10 cellular contexts compared by ENCODE assay signal in genomic region chr2:85414761-85415498, GRCh38. TPM values are rescaled to one million over a fixed set of nuclear protein-coding genes. Genes with fewer than 3 reads are reported as not detected.
DNase-seq lines count a peak whose midpoint lies in the region; TF ChIP-seq lines count a peak whose summit lies in the region.
"Had no signal": no experiment of that assay in that cellular context is flagged by ENCODE, and none has a peak within 500 bp of the region (broad histone marks: within the 10 kb centered on the region; RNA-seq: fewer than 3 reads in every experiment).

No MANE protein-coding gene starts in this region.

- H3K4me3 ChIP-seq in neural progenitor cell, result no peak overlapping the region

- H3K27ac Mint-ChIP-seq in neural progenitor cell, result no peak overlapping the region

- H3K4me1 ChIP-seq in neural progenitor cell, result peaks cover 6% of the 10 kb centered on the region

- H3K27me3 Mint-ChIP-seq in neural progenitor cell (ENCODE audit: insufficient read depth, low read depth), result peaks cover 24% of the 10 kb centered on the region

- H3K4me1 Mint-ChIP-seq in neural progenitor cell, result peaks cover 26% of the 10 kb centered on the region

- H3K4me3 Mint-ChIP-seq in neural progenitor cell, result peak overlapping the region; percentile 38

- H3K27me3 ChIP-seq in neural progenitor cell, result peaks cover 18% of the 10 kb centered on the region

- H3K79me2 ChIP-seq in neural progenitor cell (ENCODE audit: low read depth), result no peaks in the 10 kb centered on the region

- H3K27ac ChIP-seq in epithelial cell of prostate, result peak overlapping the region; percentile 85
- no peak overlapping the region for H3K27ac ChIP-seq in neural progenitor cell

- no peaks in the 10 kb centered on the region for H4K20me1 ChIP-seq in neural progenitor cell (ENCODE audit: low read depth)

- DNase-seq in CD1c-positive myeloid dendritic cell (ENCODE audit: extremely low spot score) (peak; percentile 88), MV-4-11 (lab: John Stamatoyannopoulos, UW) (peak; percentile 34), epithelial cell of prostate (ENCODE audit: low read depth, low spot score) (no peak), neural progenitor cell (ENCODE audit: low spot score) (no peak), dermis blood vessel endothelial cell (no peak), SK-N-DZ (ENCODE audit: low spot score) (no peak), NK-92 (lab: John Stamatoyannopoulos, UW; ENCODE audit: unreplicated experiment) (no peak)
- DNase-seq in activated CD8-positive, alpha-beta memory T cell treated with anti-CD3 and anti-CD28 coated beads, Interleukin-2, amount 50 U/mL, for 48 hours, result no peak
- DNase-seq: activated CD4-positive, CD25-positive, alpha-beta regulatory T cell treated with anti-CD3 and anti-CD28 coated beads, Interleukin-2, amount 50 U/mL, for 72 hours; NCI-H1048 had no signal

- no peaks in the 10 kb centered on the region for H3K9me3 ChIP-seq in neural progenitor cell (ENCODE audit: low read depth)

- H3K9me3 Mint-ChIP-seq in neural progenitor cell, result no peaks in the 10 kb centered on the region

- H3K36me3 ChIP-seq in neural progenitor cell, result no peaks in the 10 kb centered on the region

- H3K4me2 ChIP-seq in neural progenitor cell, result no peak overlapping the region

- H3F3A ChIP-seq in neural progenitor cell (ENCODE audit: low read depth), result peaks cover 15% of the 10 kb centered on the region

- no peaks in the 10 kb centered on the region for H3K36me3 Mint-ChIP-seq in neural progenitor cell

- no peak for TF ChIP-seq CTCF in neural progenitor cell (IDR thresholded peaks at IDR 0.05)

- H2AFZ ChIP-seq in neural progenitor cell (replicated peaks), result no peak overlapping the region

- no peak overlapping the region for H3K9ac ChIP-seq in neural progenitor cell

RNA-seq across cellular contexts. Expression of gene SH2D6, which starts 3.6 kb away (rescaled TPM):
- total RNA-seq in neural progenitor cell (ENCODE audit: low replicate concordance) (0.07 and 0.74 TPM in 2 replicates), dermis blood vessel endothelial cell (not detected in 2 replicates)
- polyA plus RNA-seq in SK-N-DZ (2014; cell fraction: cytosol; rRNA removed), result 0.07 TPM in 1 of 2 replicates, not detected in the other
- 1.5 and 1.8 TPM in 2 replicates for polyA plus RNA-seq in SK-N-DZ (2014; cell fraction: nucleus; rRNA removed)

RNA-seq across cellular contexts. Expression of gene CAPG, which starts 4.8 kb away (rescaled TPM):
- total RNA-seq in neural progenitor cell (ENCODE audit: low replicate concordance) (23.9 TPM in 2 replicates), dermis blood vessel endothelial cell (46.1 and 56.3 TPM in 2 replicates)
- 4.5 and 20.2 TPM in 2 replicates for polyA plus RNA-seq in SK-N-DZ (2014; cell fraction: cytosol; rRNA removed)
- 3.2 and 13.6 TPM in 2 replicates for polyA plus RNA-seq in SK-N-DZ (2014; cell fraction: nucleus; rRNA removed)

Comparison
In these comparisons a context has a peak if more than half of its experiments do, and no peak if none do; other contexts are left out.
1. DNase-seq: peak in CD1c-positive myeloid dendritic cell (single experiment) and MV-4-11 (single experiment); none in epithelial cell of prostate (single experiment), neural progenitor cell (single experiment), dermis blood vessel endothelial cell (single experiment), activated CD8-positive, alpha-beta memory T cell treated with anti-CD3 and anti-CD28 coated beads, Interleukin-2, amount 50 U/mL, for 48 hours (single experiment), SK-N-DZ (single experiment) and NK-92 (single experiment).